ENCODE assay signal across 8 cellular contexts in genomic region chr17:20156196-20157077, GRCh38.
A peak's percentile ranks its signal among the peaks of the same experiment; 100 is the strongest.
DNase-seq lines count a peak whose midpoint lies in the region; ATAC-seq, FAIRE-seq and TF ChIP-seq lines count a peak whose summit lies in the region.

No MANE protein-coding gene starts in this region.

- intact Hi-C loops in HepG2 (cut with micrococcal nuclease; ENCODE audit: unreplicated experiment): no loop called here

- no peak for TF ChIP-seq POLR2A in HepG2 (IDR thresholded peaks at IDR 0.05; ENCODE audit: insufficient read depth in 1 of 2, low read depth in 2 of 2, low read length in 2 of 2)

- H3K27ac Mint-ChIP-seq in chondrocyte (ENCODE audit: unreplicated experiment): peak overlapping the region; percentile 90

- H3K4me1 ChIP-seq in RWPE2 (ENCODE audit: insufficient read depth, poor library complexity, severe bottlenecking) (peaks cover 7% of the 10 kb centered on the region), HepG2 (ENCODE audit: insufficient read depth, low read length) (peaks cover 7% of the 10 kb centered on the region; the same call in 1 of the 2 replicates)

- H3K4me1 Mint-ChIP-seq in chondrocyte (ENCODE audit: low read depth): peaks cover 37% of the 10 kb centered on the region

- POLR2A ChIA-PET in HepG2 (lab: Yijun Ruan, JAX): interaction anchor here (0.9 kb wide), 1 partner anchor 179 kb away, joined by 4 read pairs; the partner anchor contains the start of gene AKAP10

- no peaks in the 10 kb centered on the region for H3K9me3 Mint-ChIP-seq in chondrocyte (ENCODE audit: low read depth)

- H3K36me3 ChIP-seq in RWPE2 (ENCODE audit: low read depth) (peaks cover 7% of the 10 kb centered on the region; the same call in 1 of the 2 replicates), HepG2 (replicated peaks in 1 of 2; ENCODE audit: control insufficient read depth in 1 of 2, insufficient read depth in 2 of 2, low read length in 2 of 2) (no peaks in the 10 kb centered on the region)

- H3K27me3 ChIP-seq in RWPE2 (ENCODE audit: insufficient read depth, poor library complexity, severe bottlenecking) (no peaks in the 10 kb centered on the region), HepG2 (ENCODE audit: control insufficient read depth in 1 of 2, insufficient read depth in 2 of 2, low read length in 2 of 2) (peaks cover 6 to 46% of the 10 kb centered on the region in 2 experiments; a peak in 4 of 5 replicates)

- H3K9me3 ChIP-seq in RWPE2 (ENCODE audit: severe bottlenecking): no peaks in the 10 kb centered on the region
- no peaks in the 10 kb centered on the region for H3K9me3 ChIP-seq in HepG2 (ENCODE audit: low read length)

- H3K4me3 ChIP-seq in AG10803 (ENCODE audit: low read length) (peak overlapping the region; percentile 64), RWPE2 (ENCODE audit: severe bottlenecking) (peak overlapping the region; percentile 46), HepG2 (replicated peaks in 1 of 3; ENCODE audit: insufficient read depth in 1 of 3, low read depth in 2 of 3, low read length in 3 of 3) (peak overlapping the region; percentile 68 to 76 (median 69))

- no peak overlapping the region for H2AFZ ChIP-seq in HepG2 (ENCODE audit: low read length)

- FAIRE-seq in HepG2 (lab: Jason Lieb, UNC): no peak

- TSS peak; percentile 70 for BruUV-seq in HepG2 (replicated peaks; lab: Mats Ljungman, UMichigan)

- no peaks in the 10 kb centered on the region for H4K20me1 ChIP-seq in HepG2 (ENCODE audit: insufficient read depth, low read length)

- H3K27ac ChIP-seq in RWPE2 (ENCODE audit: poor library complexity, severe bottlenecking) (peak overlapping the region; percentile 93), HepG2 (ENCODE audit: extremely low read length, insufficient read depth, low read length) (no peak overlapping the region)

- H3K4me3 Mint-ChIP-seq in chondrocyte (ENCODE audit: unreplicated experiment): no peak overlapping the region

- H3K27me3 Mint-ChIP-seq in chondrocyte (ENCODE audit: low read depth): no peaks in the 10 kb centered on the region

- no peaks in the 10 kb centered on the region for H3K79me2 ChIP-seq in HepG2 (ENCODE audit: insufficient read depth, low read length)

- CTCF ChIA-PET in HepG2 (lab: Yijun Ruan, JAX; ENCODE audit: low intra/inter-chr PET ratio, low total read pairs): no interaction called here

- H3K9ac ChIP-seq in HepG2 (ENCODE audit: insufficient read depth, low read depth, low read length): no peak overlapping the region

- TF ChIP-seq CTCF in AG10803 (conservative IDR thresholded peaks at IDR 0.05; ENCODE audit: low read length) (no peak), RWPE2 (IDR thresholded peaks at IDR 0.05; ENCODE audit: poor library complexity, severe bottlenecking) (no peak), chondrocyte (IDR thresholded peaks at IDR 0.05) (no peak), HepG2 (CRISPR knock-in tag; IDR thresholded peaks at IDR 0.05) (no peak)

- no peak for TF ChIP-seq RAD21 in HepG2 (CRISPR knock-in tag; IDR thresholded peaks at IDR 0.05)

- TF ChIP-seq EP300 in HepG2 (IDR thresholded peaks at IDR 0.05; ENCODE audit: low read depth in 2 of 2, low read length in 2 of 2) (no peak), HepG2 (CRISPR knock-in tag; IDR thresholded peaks at IDR 0.05; ENCODE audit: borderline replicate concordance) (no peak)

- in situ Hi-C loops in HepG2 (cut with HindIII; ENCODE audit: extremely low pct_ligation_motif_present, low pct_unique_long_range_greater_than_20kb): no loop called here

- H3K4me2 ChIP-seq in HepG2 (ENCODE audit: low read depth, low read length): peak overlapping the region; percentile 88

- H3K36me3 Mint-ChIP-seq in chondrocyte (ENCODE audit: low read depth): peaks cover 2% of the 10 kb centered on the region

- WGBS in HepG2 (ENCODE audit: low lambda C conversion rate): 1% methylated on average over 9 of the region's 73 CpGs

- ATAC-seq in GM18870 (IDR thresholded peaks at IDR 0.05; ENCODE audit: unreplicated experiment): peak; percentile 1
- peak; percentile 12 for ATAC-seq in HG03095 (IDR thresholded peaks at IDR 0.05; ENCODE audit: unreplicated experiment)
- ATAC-seq in RWPE2 (ENCODE audit: low read depth): peak; percentile 59
- ATAC-seq in HepG2: peak; percentile 73

- peak; percentile 22 for DNase-seq in AG10803 (ENCODE audit: low read depth)
- DNase-seq in RWPE2 (ENCODE audit: low spot score): peak; percentile 80
- DNase-seq in chondrocyte (ENCODE audit: low spot score): no peak
- DNase-seq in HepG2 (ENCODE audit: low spot score): peak; percentile 39
- DNase-seq in stimulated activated CD8-positive, alpha-beta memory T cell treated with anti-CD3 and anti-CD28 coated beads, Interleukin-4, amount 100 ng/mL, for 24 hours (ENCODE audit: low read depth): peak; percentile 2
- DNase-seq in NK-92 (lab: John Stamatoyannopoulos, UW; ENCODE audit: unreplicated experiment): no peak

TF ChIP-seq in HepG2, 621 proteins besides CTCF, POLR2A, EP300 and RAD21 (continues in another document):
- peak; percentile 88; the same call in 1 of the 2 replicates for TF ChIP-seq ZNF800 (CRISPR knock-in tag; IDR thresholded peaks at IDR 0.05)
- TF ChIP-seq PRPF4 (IDR thresholded peaks at IDR 0.05; ENCODE audit: low read depth, low read length, poor library complexity, severe bottlenecking): peak; percentile 13
- TF ChIP-seq ZNF878 (CRISPR knock-in tag; IDR thresholded peaks at IDR 0.05): no peak
- peak; percentile 6; the same call in 1 of the 2 replicates for TF ChIP-seq UBTF (CRISPR knock-in tag; IDR thresholded peaks at IDR 0.05)
- no peak for TF ChIP-seq ZEB1 (IDR thresholded peaks at IDR 0.05; ENCODE audit: insufficient replicate concordance, low read depth)
- 0 out of 2 replicates have a peak, but pooled peaks have one; percentile 27 for TF ChIP-seq ZNF749 (CRISPR knock-in tag; IDR thresholded peaks at IDR 0.05; ENCODE audit: borderline replicate concordance)
- TF ChIP-seq ZBTB26 (CRISPR knock-in tag; IDR thresholded peaks at IDR 0.05; ENCODE audit: borderline replicate concordance): no peak
- no peak for TF ChIP-seq SMAD3 (CRISPR knock-in tag; IDR thresholded peaks at IDR 0.05)
- 0 out of 2 replicates have a peak, but pooled peaks have one; percentile 9 for TF ChIP-seq RNF2 (conservative IDR thresholded peaks at IDR 0.05; ENCODE audit: low read depth)
- peak; percentile 59; the same call in 1 of the 2 replicates for TF ChIP-seq CEBPB (IDR thresholded peaks at IDR 0.05; ENCODE audit: borderline replicate concordance, low read depth, low read length)

Comparison
In these comparisons a context has a peak if more than half of its experiments do, and no peak if none do; other contexts are left out.
1. DNase-seq: peak in AG10803 (single experiment), RWPE2 (single experiment), HepG2 (single experiment) and stimulated activated CD8-positive, alpha-beta memory T cell treated with anti-CD3 and anti-CD28 coated beads, Interleukin-4, amount 100 ng/mL, for 24 hours (single experiment); none in chondrocyte (single experiment) and NK-92 (single experiment).
2. ATAC-seq: peak in every context shown above with its lines; median percentile 73 in HepG2; 59 in RWPE2; 12 in HG03095; 1 in GM18870.
3. Peak in every context shown above with its lines, with median percentiles within 50 percentile points of each other: H3K4me3 ChIP-seq.